ENCODE assay signal across 1 cellular context in the genomic region with DNA sequence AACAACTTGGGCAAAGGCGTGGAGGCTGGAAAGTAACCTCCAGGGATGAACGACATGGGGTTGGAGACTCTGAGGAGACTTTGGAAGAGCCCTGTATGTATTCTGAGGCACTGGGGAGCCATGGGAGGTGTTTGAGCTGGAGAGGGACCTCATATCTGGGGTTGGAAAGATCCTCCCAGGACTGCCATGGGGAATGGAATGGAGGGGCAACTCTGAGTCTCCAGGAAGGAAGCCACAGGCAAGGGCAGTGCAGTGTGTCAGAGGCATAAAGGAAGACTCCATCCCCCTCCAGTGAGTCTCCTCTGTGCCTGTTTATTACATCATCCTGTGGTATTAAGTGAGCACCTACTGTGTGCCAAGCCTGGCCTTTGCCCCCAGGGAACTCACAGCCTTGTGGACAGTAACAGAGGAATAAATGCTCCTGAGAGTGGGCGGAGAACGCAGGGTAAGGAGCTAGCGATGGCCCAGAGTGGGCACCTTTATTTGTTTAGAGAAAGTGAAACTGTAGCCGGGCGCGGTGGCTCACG.
TF ChIP-seq lines count a peak whose summit lies in the region.

No MANE protein-coding gene starts in this region.

TF ChIP-seq in K562, 482 proteins besides CTCF, POLR2A, EP300 and RAD21:
- TF ChIP-seq, protein P1, sequence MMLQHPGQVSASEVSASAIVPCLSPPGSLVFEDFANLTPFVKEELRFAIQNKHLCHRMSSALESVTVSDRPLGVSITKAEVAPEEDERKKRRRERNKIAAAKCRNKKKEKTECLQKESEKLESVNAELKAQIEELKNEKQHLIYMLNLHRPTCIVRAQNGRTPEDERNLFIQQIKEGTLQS (IDR thresholded peaks at IDR 0.05): peak; percentile 56
- TF ChIP-seq, protein P1 (CRISPR knock-in tag; conservative IDR thresholded peaks at IDR 0.05): no peak
- TF ChIP-seq PTBP1 (IDR thresholded peaks at IDR 0.05; ENCODE audit: low read depth, low read length) (0 out of 2 replicates have a peak, but pooled peaks have one; percentile 32), ZBED1 (IDR thresholded peaks at IDR 0.05) (no peak), CEBPG (CRISPR knock-in tag; IDR thresholded peaks at IDR 0.05) (no peak), CEBPG (tag; conservative IDR thresholded peaks at IDR 0.05 in 1 of 2, IDR thresholded peaks at IDR 0.05 in 1 of 2) (0 out of 4 replicates have a peak, but pooled peaks of 1 of the 2 experiments have one; percentile 13), EP400 (IDR thresholded peaks at IDR 0.05) (no peak), ZFP36 (IDR thresholded peaks at IDR 0.05; ENCODE audit: low read depth, low read length, partially characterized antibody) (peak; percentile 76), PHB2 (IDR thresholded peaks at IDR 0.05; ENCODE audit: low read depth) (0 out of 2 replicates have a peak, but pooled peaks have one; percentile 2), RCOR1 (IDR thresholded peaks at IDR 0.05; ENCODE audit: borderline replicate concordance in 1 of 2, low read depth in 2 of 2, low read length in 2 of 2) (0 out of 4 replicates have a peak, but pooled peaks of 1 of the 2 experiments have one; percentile 13), TBP (optimal IDR thresholded peaks at IDR 0.05; ENCODE audit: low read depth, low read length) (no peak), ATF1 (CRISPR knock-in tag; IDR thresholded peaks at IDR 0.05) (no peak), ATF1 (tag; IDR thresholded peaks at IDR 0.05) (0 out of 2 replicates have a peak, but pooled peaks have one; percentile 0), BCOR (IDR thresholded peaks at IDR 0.05) (peak; percentile 23; the same call in 1 of the 2 replicates), GABPA (tag; conservative IDR thresholded peaks at IDR 0.05; ENCODE audit: low read depth) (no peak), PHF20 (IDR thresholded peaks at IDR 0.05; ENCODE audit: partially characterized antibody) (peak; percentile 26), RBM25 (IDR thresholded peaks at IDR 0.05; ENCODE audit: low read depth, low read length, severe bottlenecking) (peak; percentile 78), FIP1L1 (IDR thresholded peaks at IDR 0.05; ENCODE audit: low read depth, low read length, poor library complexity, severe bottlenecking) (peak; percentile 8), BMI1 (IDR thresholded peaks at IDR 0.05; ENCODE audit: low read length) (no peak), SP1 (CRISPR knock-in tag; IDR thresholded peaks at IDR 0.05) (0 out of 2 replicates have a peak, but pooled peaks have one; percentile 5), KDM1A (IDR thresholded peaks at IDR 0.05) (peak in 1 of 2 experiments; percentile 46; a peak in 2 of 4 replicates), MIER1 (IDR thresholded peaks at IDR 0.05; ENCODE audit: low read depth) (no peak), ZKSCAN1 (IDR thresholded peaks at IDR 0.05; ENCODE audit: low read depth, low read length) (peak; percentile 92), SP2 (IDR thresholded peaks at IDR 0.05; ENCODE audit: extremely low read depth, low read depth, low read length, poor library complexity, severe bottlenecking) (no peak)
- TF ChIP-seq, protein P2, sequence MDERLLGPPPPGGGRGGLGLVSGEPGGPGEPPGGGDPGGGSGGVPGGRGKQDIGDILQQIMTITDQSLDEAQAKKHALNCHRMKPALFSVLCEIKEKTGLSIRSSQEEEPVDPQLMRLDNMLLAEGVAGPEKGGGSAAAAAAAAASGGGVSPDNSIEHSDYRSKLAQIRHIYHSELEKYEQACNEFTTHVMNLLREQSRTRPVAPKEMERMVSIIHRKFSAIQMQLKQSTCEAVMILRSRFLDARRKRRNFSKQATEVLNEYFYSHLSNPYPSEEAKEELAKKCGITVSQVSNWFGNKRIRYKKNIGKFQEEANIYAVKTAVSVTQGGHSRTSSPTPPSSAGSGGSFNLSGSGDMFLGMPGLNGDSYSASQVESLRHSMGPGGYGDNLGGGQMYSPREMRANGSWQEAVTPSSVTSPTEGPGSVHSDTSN (CRISPR knock-in tag; IDR thresholded peaks at IDR 0.05; ENCODE audit: low read depth): no peak
- TF ChIP-seq, protein P2 (tag; conservative IDR thresholded peaks at IDR 0.05; ENCODE audit: low read depth): no peak
- TF ChIP-seq, protein P3, sequence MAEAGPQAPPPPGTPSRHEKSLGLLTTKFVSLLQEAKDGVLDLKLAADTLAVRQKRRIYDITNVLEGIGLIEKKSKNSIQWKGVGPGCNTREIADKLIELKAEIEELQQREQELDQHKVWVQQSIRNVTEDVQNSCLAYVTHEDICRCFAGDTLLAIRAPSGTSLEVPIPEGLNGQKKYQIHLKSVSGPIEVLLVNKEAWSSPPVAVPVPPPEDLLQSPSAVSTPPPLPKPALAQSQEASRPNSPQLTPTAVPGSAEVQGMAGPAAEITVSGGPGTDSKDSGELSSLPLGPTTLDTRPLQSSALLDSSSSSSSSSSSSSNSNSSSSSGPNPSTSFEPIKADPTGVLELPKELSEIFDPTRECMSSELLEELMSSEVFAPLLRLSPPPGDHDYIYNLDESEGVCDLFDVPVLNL (CRISPR knock-in tag; IDR thresholded peaks at IDR 0.05; ENCODE audit: low read depth): no peak
TF ChIP-seq in K562: peak in this region for 14.
